8 cellular contexts compared by ENCODE assay signal in the genomic region with DNA sequence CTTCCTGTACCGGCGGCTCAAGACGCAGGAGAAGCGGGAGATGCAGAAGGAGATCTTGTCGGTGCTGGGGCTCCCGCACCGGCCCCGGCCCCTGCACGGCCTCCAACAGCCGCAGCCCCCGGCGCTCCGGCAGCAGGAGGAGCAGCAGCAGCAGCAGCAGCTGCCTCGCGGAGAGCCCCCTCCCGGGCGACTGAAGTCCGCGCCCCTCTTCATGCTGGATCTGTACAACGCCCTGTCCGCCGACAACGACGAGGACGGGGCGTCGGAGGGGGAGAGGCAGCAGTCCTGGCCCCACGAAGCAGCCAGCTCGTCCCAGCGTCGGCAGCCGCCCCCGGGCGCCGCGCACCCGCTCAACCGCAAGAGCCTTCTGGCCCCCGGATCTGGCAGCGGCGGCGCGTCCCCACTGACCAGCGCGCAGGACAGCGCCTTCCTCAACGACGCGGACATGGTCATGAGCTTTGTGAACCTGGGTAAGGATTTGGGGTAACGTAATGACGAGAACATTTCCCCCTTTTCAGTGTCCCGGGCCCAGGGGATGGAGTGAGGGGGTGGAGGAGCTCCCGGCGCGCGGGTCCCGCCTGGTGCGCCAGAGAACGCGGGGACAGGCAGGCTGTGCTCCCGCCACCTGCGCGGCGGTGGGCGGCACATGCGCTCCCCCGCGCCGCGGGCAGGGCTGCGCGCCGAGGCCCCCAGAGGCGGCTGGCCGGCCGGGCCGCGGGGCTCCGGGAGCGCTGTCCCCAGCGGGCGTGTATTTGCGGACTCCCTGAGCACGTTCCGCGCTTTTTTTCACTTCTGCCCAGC. TPM values are rescaled to one million over a fixed set of nuclear protein-coding genes. Genes with fewer than 3 reads are reported as not detected.
DNase-seq lines count a peak whose midpoint lies in the region; ATAC-seq lines count a peak whose summit lies in the region.

No MANE protein-coding gene starts in this region.

- H3K4me3 Mint-ChIP-seq in activated CD4-positive, alpha-beta T cell treated with anti-CD3 and anti-CD28 coated beads, Interleukin-2, amount 10 ng/mL, durations not matched to agents 7 days and 5 days: no peak overlapping the region
- peak overlapping the region in 9 of 10 donors; percentile 15 to 75 (median 64) for H3K4me3 Mint-ChIP-seq in naive thymus-derived CD8-positive, alpha-beta T cell

- CTCF ChIA-PET in activated CD4-positive, alpha-beta T cell treated with anti-CD3 and anti-CD28 coated beads, Interleukin-2, amount 10 ng/mL, durations not matched to agents 7 days and 5 days (lab: Charles Lee): no interaction called here

- peaks cover 78% of the 10 kb centered on the region for H3K27me3 Mint-ChIP-seq in activated CD4-positive, alpha-beta T cell treated with anti-CD3 and anti-CD28 coated beads, Interleukin-2, amount 10 ng/mL, durations not matched to agents 7 days and 5 days
- H3K27me3 Mint-ChIP-seq in naive thymus-derived CD8-positive, alpha-beta T cell: peaks cover 42 to 74% (median 61%) of the 10 kb centered on the region in 5 donors

- POLR2A ChIA-PET in activated CD4-positive, alpha-beta T cell treated with anti-CD3 and anti-CD28 coated beads, Interleukin-2, amount 10 ng/mL, durations not matched to agents 7 days and 5 days (lab: Charles Lee): no interaction called here
- POLR2A ChIA-PET in naive thymus-derived CD8-positive, alpha-beta T cell (lab: Charles Lee): no interaction called here

- DNase-seq in activated CD4-positive, alpha-beta T cell treated with anti-CD3 and anti-CD28 coated beads, Interleukin-2, amount 50 U/mL, for 48 hours: peak; percentile 2 to 9
- DNase-seq in activated CD4-positive, alpha-beta T cell treated with anti-CD3 and anti-CD28 coated beads, Interleukin-2, amount 10 ng/mL, durations not matched to agents 7 days and 5 days: no peak
- DNase-seq in NCI-H69 (lab: John Stamatoyannopoulos, UW) (peak; percentile 66), ecto neural progenitor cell (ENCODE audit: low spot score) (peak; percentile 64), activated gamma-delta T cell treated with Interleukin-2 at 50 U/mL for 16 hours (no peak), MV-4-11 (lab: John Stamatoyannopoulos, UW) (no peak)
- DNase-seq in naive thymus-derived CD8-positive, alpha-beta T cell: no peak

- H3K4me1 Mint-ChIP-seq in activated CD4-positive, alpha-beta T cell treated with anti-CD3 and anti-CD28 coated beads, Interleukin-2, amount 10 ng/mL, durations not matched to agents 7 days and 5 days: peaks cover 23% of the 10 kb centered on the region
- peaks cover 1 to 28% (median 23%) of the 10 kb centered on the region in 4 donors for H3K4me1 Mint-ChIP-seq in naive thymus-derived CD8-positive, alpha-beta T cell

- no peaks in the 10 kb centered on the region for H3K36me3 Mint-ChIP-seq in activated CD4-positive, alpha-beta T cell treated with anti-CD3 and anti-CD28 coated beads, Interleukin-2, amount 10 ng/mL, durations not matched to agents 7 days and 5 days (ENCODE audit: low read depth)
- peaks cover 0 to 2% (median 0%) of the 10 kb centered on the region in 3 donors for H3K36me3 Mint-ChIP-seq in naive thymus-derived CD8-positive, alpha-beta T cell

- no peak overlapping the region for H3K27ac Mint-ChIP-seq in activated CD4-positive, alpha-beta T cell treated with anti-CD3 and anti-CD28 coated beads, Interleukin-2, amount 10 ng/mL, durations not matched to agents 7 days and 5 days
- H3K27ac Mint-ChIP-seq in naive thymus-derived CD8-positive, alpha-beta T cell: no peak overlapping the region

- H3K9me3 Mint-ChIP-seq in activated CD4-positive, alpha-beta T cell treated with anti-CD3 and anti-CD28 coated beads, Interleukin-2, amount 10 ng/mL, durations not matched to agents 7 days and 5 days: no peaks in the 10 kb centered on the region
- no peaks in the 10 kb centered on the region for H3K9me3 Mint-ChIP-seq in naive thymus-derived CD8-positive, alpha-beta T cell

- no peak for ATAC-seq in naive thymus-derived CD8-positive, alpha-beta T cell
- no peak for ATAC-seq in HG02973 (IDR thresholded peaks at IDR 0.05; ENCODE audit: unreplicated experiment)

RNA-seq across cellular contexts. Expression of a gene that starts 1.5 kb away (rescaled TPM):
- total RNA-seq in activated CD4-positive, alpha-beta T cell treated with anti-CD3 and anti-CD28 coated beads, Interleukin-2, amount 10 ng/mL, durations not matched to agents 7 days and 5 days: not detected
- not detected for total RNA-seq in naive thymus-derived CD8-positive, alpha-beta T cell
- polyA plus RNA-seq in naive thymus-derived CD8-positive, alpha-beta T cell: not detected

Comparison
In these comparisons a context has a peak if more than half of its experiments do, and no peak if none do; other contexts are left out.
1. DNase-seq: peak in activated CD4-positive, alpha-beta T cell treated with anti-CD3 and anti-CD28 coated beads, Interleukin-2, amount 50 U/mL, for 48 hours (2 of 2), NCI-H69 (single experiment) and ecto neural progenitor cell (single experiment); none in activated CD4-positive, alpha-beta T cell treated with anti-CD3 and anti-CD28 coated beads, Interleukin-2, amount 10 ng/mL, durations not matched to agents 7 days and 5 days (single experiment), naive thymus-derived CD8-positive, alpha-beta T cell (0 of 10), activated gamma-delta T cell treated with Interleukin-2 at 50 U/mL for 16 hours (single experiment) and MV-4-11 (single experiment).